ENCODE assay signal across 8 cellular contexts in genomic region chr19:9827325-9828238, GRCh38. TPM values are rescaled to one million over a fixed set of nuclear protein-coding genes. Genes with fewer than 3 reads are reported as not detected.
A peak's percentile ranks its signal among the peaks of the same experiment; 100 is the strongest.
DNase-seq lines count a peak whose midpoint lies in the region; ATAC-seq and TF ChIP-seq lines count a peak whose summit lies in the region.

UBL5 (plus strand) TSS chr19:9827918; CDS start chr19:9828338, 420 bp downstream.

- H3K4me1 Mint-ChIP-seq in T-helper 1 cell treated with Interleukin-12 subunit alpha and Interleukin-12 subunit beta and Interleukin-4 antibody, amounts not matched to agents 30 μg/mL and 1 μg/mL, for 36 hours (ENCODE audit: low read depth) = peaks cover 26% of the 10 kb centered on the region

- H3K4me1 ChIP-seq in upper lobe of left lung = peaks cover 23 to 35% (median 25%) of the 10 kb centered on the region in 4 donors

- no peak for TF ChIP-seq CTCF in upper lobe of left lung (IDR thresholded peaks at IDR 0.05)

- ATAC-seq in HG02885 (IDR thresholded peaks at IDR 0.05; ENCODE audit: poor library complexity, unreplicated experiment) = peak; percentile 94
- ATAC-seq in left cardiac atrium = peak; percentile 98
- ATAC-seq in upper lobe of left lung (ENCODE audit: low FRiP score in 2 of 2) = peak; percentile 96 to 98

- H3K27ac Mint-ChIP-seq in T-helper 1 cell treated with Interleukin-12 subunit alpha and Interleukin-12 subunit beta and Interleukin-4 antibody, amounts not matched to agents 30 μg/mL and 1 μg/mL, for 36 hours = peak within 1 kb of the TSS; percentile 99

- 1% methylated on average over 12 to 60 of the region's 61 CpGs for WGBS in upper lobe of left lung, 2 donors

- no peak for TF ChIP-seq EP300 in upper lobe of left lung (IDR thresholded peaks at IDR 0.05)

- peak within 1 kb of the TSS; percentile 77 to 94 (median 84) for H3K4me3 ChIP-seq in upper lobe of left lung

- peak; percentile 45 for DNase-seq in NCI-H1694 treated with DMSO at 0.1 percent for 48 hours (lab: John Stamatoyannopoulos, UW)
- DNase-seq in amniotic stem cell (lab: John Stamatoyannopoulos, UW) = peak; percentile 64
- peak; percentile 90 for DNase-seq in left cardiac atrium
- DNase-seq in posterior vena cava (ENCODE audit: low spot score) = peak; percentile 95
- DNase-seq in upper lobe of left lung = peak; percentile 88 to 92

- no peaks in the 10 kb centered on the region for H3K9me3 Mint-ChIP-seq in T-helper 1 cell treated with Interleukin-12 subunit alpha and Interleukin-12 subunit beta and Interleukin-4 antibody, amounts not matched to agents 30 μg/mL and 1 μg/mL, for 36 hours

- peaks cover 20% of the 10 kb centered on the region for H3K36me3 Mint-ChIP-seq in T-helper 1 cell treated with Interleukin-12 subunit alpha and Interleukin-12 subunit beta and Interleukin-4 antibody, amounts not matched to agents 30 μg/mL and 1 μg/mL, for 36 hours (ENCODE audit: low read depth)

- intact Hi-C loops in left cardiac atrium (cut with DNase I) = no loop called here
- intact Hi-C loops in posterior vena cava (cut with DNase I) = no loop called here

- peaks cover 0 to 20% (median 14%) of the 10 kb centered on the region in 4 donors for H3K36me3 ChIP-seq in upper lobe of left lung

- no peaks in the 10 kb centered on the region for H3K27me3 ChIP-seq in upper lobe of left lung

- peak within 1 kb of the TSS; percentile 75 to 88 (median 84) for H3K27ac ChIP-seq in upper lobe of left lung

- TF ChIP-seq POLR2A in GM15510 (IDR thresholded peaks at IDR 0.05; ENCODE audit: borderline replicate concordance, extremely low read depth, insufficient read length) = peak; percentile 94
- TF ChIP-seq POLR2A in upper lobe of left lung (IDR thresholded peaks at IDR 0.05) = peak in 3 of 4 donors; percentile 68 to 86 (median 69)

- no peaks in the 10 kb centered on the region for H3K9me3 ChIP-seq in upper lobe of left lung

- no peaks in the 10 kb centered on the region for H3K27me3 Mint-ChIP-seq in T-helper 1 cell treated with Interleukin-12 subunit alpha and Interleukin-12 subunit beta and Interleukin-4 antibody, amounts not matched to agents 30 μg/mL and 1 μg/mL, for 36 hours (ENCODE audit: low read depth)

- H3K4me3 Mint-ChIP-seq in T-helper 1 cell treated with Interleukin-12 subunit alpha and Interleukin-12 subunit beta and Interleukin-4 antibody, amounts not matched to agents 30 μg/mL and 1 μg/mL, for 36 hours = peak within 1 kb of the TSS; percentile 100

RNA-seq across cellular contexts. Expression of gene UBL5, which starts in this region (rescaled TPM):
- total RNA-seq in left cardiac atrium (100 to 1,000 TPM; 414 to 466 TPM), posterior vena cava (100 to 1,000 TPM; 260 to 295 TPM), upper lobe of left lung (100 to 1,000 TPM in 5 of 6 donors, 10 to 100 TPM in 1; 61.8 to 405 (median 255) TPM)

Comparison
In these comparisons a context has a peak if more than half of its experiments do, and no peak if none do; other contexts are left out.
1. Peak in every context shown above with its lines: DNase-seq, ATAC-seq, H3K4me3 ChIP-seq and H3K27ac ChIP-seq.
2. DNase-seq: peak in every context shown above with its lines; median percentile 95 in posterior vena cava; 90 in left cardiac atrium; 90 in upper lobe of left lung; 64 in amniotic stem cell; 45 in NCI-H1694 treated with DMSO at 0.1 percent for 48 hours.